In the genomic region with DNA sequence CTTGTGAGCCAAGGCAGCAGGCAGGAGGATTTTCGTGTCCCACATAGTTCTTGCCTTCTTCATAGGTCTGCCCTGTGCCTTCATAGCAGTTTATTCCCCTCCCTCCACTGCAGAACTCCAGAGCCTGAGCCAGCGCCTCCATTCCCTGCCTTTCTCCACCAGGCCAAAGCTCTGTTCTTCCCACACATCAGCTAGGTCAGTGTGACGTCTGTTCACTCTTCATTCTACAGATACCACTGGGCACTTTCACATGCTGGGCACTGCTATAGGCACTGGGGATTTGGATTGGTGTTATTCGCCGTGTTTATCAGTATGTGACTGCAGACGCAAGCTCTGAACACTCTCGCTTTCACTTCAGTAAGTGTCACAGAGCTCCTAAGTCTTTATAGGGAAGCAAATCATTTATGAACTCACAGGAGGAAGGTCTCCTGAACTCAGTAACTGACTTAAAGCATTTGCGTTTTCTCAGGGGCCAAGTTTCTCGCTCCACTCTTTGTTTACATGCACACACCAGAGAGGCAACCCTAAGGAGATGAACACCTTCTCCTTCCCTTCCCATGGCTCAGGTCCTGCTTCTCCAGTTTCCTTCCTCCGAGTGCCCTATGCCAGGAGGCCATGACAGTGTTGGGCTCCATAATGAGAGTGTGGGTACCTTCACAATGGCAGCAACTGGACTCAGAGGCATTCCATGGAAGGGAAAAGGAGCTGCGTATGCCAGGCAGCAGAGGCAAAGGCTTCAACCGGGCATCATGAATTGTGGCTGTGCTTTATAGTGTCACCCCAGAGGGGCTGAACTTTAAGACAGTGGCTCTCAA, we compare ENCODE assay signal across 1 cellular context.
TF ChIP-seq lines count a peak whose summit lies in the region.

No MANE protein-coding gene starts in this region.

TF ChIP-seq in SK-N-SH treated with all-trans-retinoic acid at 6 μM for 48 hours, 23 proteins besides CTCF, POLR2A, EP300 and RAD21 (continued from another document):
- TF ChIP-seq ZFP30 (CRISPR knock-in tag; IDR thresholded peaks at IDR 0.05) = no peak
